In genomic region chr4:63233679-63234078, GRCh38 we compare ENCODE assay signal across 9 cellular contexts.
"Had no signal": no experiment of that assay in that cellular context is flagged by ENCODE, and none has a peak within 500 bp of the region (broad histone marks: within the 10 kb centered on the region; RNA-seq: fewer than 3 reads in every experiment).

No MANE protein-coding gene starts in this region.

- ATAC-seq: HCT116, K562 had no signal

- H3K4me1 ChIP-seq: HAP-1 had no signal

- H3K4me3 ChIP-seq: GM23248, HAP-1, K562 had no signal

- H3K27ac ChIP-seq: GM23248 had no signal

- H2AFZ ChIP-seq: GM23248 had no signal

- H3K9ac ChIP-seq: GM23248 had no signal

- H3K36me3 ChIP-seq: HAP-1 had no signal

- H3K9me3 ChIP-seq: HAP-1 had no signal

- DNase-seq: GM23248, GOT3, H7, HFFc6, IMR-90, KG1 had no signal
